1 cellular context compared by ENCODE assay signal in the genomic region with DNA sequence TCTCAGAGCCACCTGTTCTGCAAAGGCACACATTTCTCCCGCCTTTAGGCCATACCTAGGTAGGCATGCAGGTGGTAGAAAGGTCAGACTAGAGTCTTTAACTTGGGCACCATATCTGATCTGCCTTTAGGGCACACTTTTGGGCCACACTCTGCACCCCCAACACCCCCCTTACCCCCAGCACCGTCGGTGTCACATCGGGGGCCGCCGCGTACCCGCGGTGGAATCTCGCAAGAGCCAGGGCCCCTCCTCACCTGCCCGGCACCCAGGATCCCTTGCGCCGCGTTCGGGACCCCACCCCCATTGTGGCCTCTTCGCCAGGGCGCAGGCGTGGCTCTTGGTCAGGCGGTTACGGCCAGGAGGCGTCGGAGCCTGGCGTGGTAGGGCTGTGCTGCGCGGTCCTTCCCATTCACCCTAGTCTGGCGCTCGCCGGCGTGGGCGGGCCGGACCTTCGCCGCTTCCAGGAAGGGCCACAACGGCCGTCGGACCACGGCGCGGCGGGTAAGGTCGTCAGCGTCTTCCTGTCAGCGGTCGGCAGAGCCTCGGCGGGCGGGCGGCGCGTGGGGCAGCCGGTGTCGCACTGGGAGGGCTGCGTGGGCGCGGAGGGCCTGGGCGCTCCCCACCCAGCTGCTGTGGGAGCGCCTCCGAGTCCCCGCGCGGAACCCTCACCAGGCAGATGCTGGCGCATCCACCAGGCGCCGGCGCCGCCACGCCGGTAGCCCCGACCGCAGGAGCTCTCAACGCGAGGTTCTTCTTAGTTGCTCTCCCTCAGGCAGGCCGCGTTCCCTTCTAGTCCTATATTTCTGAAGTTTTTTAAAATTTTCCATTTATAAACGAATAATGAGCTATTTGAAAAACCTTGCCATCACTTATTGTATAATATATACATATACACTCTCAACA.
A peak's percentile ranks its signal among the peaks of the same experiment; 100 is the strongest.
TF ChIP-seq lines count a peak whose summit lies in the region.

A gene (plus strand): TSS at position 341 of the 903 bp plus-strand sequence. CDS start 23,028 bp downstream, outside the sequence.

TF ChIP-seq in HepG2, 621 proteins besides CTCF, POLR2A, EP300 and RAD21 (continued from another document and continues in another):
- TF ChIP-seq, protein P1, sequence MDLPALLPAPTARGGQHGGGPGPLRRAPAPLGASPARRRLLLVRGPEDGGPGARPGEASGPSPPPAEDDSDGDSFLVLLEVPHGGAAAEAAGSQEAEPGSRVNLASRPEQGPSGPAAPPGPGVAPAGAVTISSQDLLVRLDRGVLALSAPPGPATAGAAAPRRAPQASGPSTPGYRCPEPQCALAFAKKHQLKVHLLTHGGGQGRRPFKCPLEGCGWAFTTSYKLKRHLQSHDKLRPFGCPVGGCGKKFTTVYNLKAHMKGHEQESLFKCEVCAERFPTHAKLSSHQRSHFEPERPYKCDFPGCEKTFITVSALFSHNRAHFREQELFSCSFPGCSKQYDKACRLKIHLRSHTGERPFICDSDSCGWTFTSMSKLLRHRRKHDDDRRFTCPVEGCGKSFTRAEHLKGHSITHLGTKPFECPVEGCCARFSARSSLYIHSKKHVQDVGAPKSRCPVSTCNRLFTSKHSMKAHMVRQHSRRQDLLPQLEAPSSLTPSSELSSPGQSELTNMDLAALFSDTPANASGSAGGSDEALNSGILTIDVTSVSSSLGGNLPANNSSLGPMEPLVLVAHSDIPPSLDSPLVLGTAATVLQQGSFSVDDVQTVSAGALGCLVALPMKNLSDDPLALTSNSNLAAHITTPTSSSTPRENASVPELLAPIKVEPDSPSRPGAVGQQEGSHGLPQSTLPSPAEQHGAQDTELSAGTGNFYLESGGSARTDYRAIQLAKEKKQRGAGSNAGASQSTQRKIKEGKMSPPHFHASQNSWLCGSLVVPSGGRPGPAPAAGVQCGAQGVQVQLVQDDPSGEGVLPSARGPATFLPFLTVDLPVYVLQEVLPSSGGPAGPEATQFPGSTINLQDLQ (CRISPR knock-in tag; IDR thresholded peaks at IDR 0.05) = peak; percentile 92; the same call in 1 of the 2 replicates
- TF ChIP-seq, protein P2, sequence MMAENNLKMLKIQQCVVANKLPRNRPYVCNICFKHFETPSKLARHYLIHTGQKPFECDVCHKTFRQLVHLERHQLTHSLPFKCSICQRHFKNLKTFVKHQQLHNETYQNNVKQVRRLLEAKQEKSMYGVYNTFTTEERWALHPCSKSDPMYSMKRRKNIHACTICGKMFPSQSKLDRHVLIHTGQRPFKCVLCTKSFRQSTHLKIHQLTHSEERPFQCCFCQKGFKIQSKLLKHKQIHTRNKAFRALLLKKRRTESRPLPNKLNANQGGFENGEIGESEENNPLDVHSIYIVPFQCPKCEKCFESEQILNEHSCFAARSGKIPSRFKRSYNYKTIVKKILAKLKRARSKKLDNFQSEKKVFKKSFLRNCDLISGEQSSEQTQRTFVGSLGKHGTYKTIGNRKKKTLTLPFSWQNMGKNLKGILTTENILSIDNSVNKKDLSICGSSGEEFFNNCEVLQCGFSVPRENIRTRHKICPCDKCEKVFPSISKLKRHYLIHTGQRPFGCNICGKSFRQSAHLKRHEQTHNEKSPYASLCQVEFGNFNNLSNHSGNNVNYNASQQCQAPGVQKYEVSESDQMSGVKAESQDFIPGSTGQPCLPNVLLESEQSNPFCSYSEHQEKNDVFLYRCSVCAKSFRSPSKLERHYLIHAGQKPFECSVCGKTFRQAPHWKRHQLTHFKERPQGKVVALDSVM (CRISPR knock-in tag; IDR thresholded peaks at IDR 0.05) = peak; percentile 33; the same call in 1 of the 2 replicates
- TF ChIP-seq, protein P3, sequence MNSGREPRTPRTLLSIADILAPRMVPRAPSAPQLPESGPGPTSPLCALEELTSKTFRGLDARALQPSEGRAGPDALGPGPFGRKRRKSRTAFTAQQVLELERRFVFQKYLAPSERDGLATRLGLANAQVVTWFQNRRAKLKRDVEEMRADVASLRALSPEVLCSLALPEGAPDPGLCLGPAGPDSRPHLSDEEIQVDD (CRISPR knock-in tag; IDR thresholded peaks at IDR 0.05; ENCODE audit: borderline replicate concordance) = peak; percentile 76; the same call in 1 of the 2 replicates
- peak; percentile 79; the same call in 1 of the 2 replicates for TF ChIP-seq ZNF850 (CRISPR knock-in tag; conservative IDR thresholded peaks at IDR 0.05)
- TF ChIP-seq, protein P4, sequence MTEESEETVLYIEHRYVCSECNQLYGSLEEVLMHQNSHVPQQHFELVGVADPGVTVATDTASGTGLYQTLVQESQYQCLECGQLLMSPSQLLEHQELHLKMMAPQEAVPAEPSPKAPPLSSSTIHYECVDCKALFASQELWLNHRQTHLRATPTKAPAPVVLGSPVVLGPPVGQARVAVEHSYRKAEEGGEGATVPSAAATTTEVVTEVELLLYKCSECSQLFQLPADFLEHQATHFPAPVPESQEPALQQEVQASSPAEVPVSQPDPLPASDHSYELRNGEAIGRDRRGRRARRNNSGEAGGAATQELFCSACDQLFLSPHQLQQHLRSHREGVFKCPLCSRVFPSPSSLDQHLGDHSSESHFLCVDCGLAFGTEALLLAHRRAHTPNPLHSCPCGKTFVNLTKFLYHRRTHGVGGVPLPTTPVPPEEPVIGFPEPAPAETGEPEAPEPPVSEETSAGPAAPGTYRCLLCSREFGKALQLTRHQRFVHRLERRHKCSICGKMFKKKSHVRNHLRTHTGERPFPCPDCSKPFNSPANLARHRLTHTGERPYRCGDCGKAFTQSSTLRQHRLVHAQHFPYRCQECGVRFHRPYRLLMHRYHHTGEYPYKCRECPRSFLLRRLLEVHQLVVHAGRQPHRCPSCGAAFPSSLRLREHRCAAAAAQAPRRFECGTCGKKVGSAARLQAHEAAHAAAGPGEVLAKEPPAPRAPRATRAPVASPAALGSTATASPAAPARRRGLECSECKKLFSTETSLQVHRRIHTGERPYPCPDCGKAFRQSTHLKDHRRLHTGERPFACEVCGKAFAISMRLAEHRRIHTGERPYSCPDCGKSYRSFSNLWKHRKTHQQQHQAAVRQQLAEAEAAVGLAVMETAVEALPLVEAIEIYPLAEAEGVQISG (CRISPR knock-in tag; IDR thresholded peaks at IDR 0.05) = peak; percentile 90
- peak; percentile 98 for TF ChIP-seq ZMYM4 (CRISPR knock-in tag; IDR thresholded peaks at IDR 0.05)
- TF ChIP-seq RBM39 (IDR thresholded peaks at IDR 0.05; ENCODE audit: low read depth, low read length, poor library complexity, severe bottlenecking) = peak; percentile 90
- 0 out of 2 replicates have a peak, but pooled peaks have one; percentile 56 for TF ChIP-seq CAMTA2 (CRISPR knock-in tag; IDR thresholded peaks at IDR 0.05; ENCODE audit: borderline replicate concordance)
- peak; percentile 96 for TF ChIP-seq MYC (CRISPR knock-in tag; IDR thresholded peaks at IDR 0.05; ENCODE audit: borderline replicate concordance)
- TF ChIP-seq DMAP1 (CRISPR knock-in tag; IDR thresholded peaks at IDR 0.05) = peak; percentile 68; the same call in 1 of the 2 replicates
- TF ChIP-seq SMARCE1 (IDR thresholded peaks at IDR 0.05; ENCODE audit: borderline replicate concordance) = no peak
- TF ChIP-seq NFE2L1 (CRISPR knock-in tag; IDR thresholded peaks at IDR 0.05; ENCODE audit: borderline replicate concordance) = peak; percentile 61; the same call in 1 of the 2 replicates
- TF ChIP-seq PPARG (CRISPR knock-in tag; conservative IDR thresholded peaks at IDR 0.05) = peak; percentile 25; the same call in 1 of the 2 replicates
- TF ChIP-seq, protein P5, sequence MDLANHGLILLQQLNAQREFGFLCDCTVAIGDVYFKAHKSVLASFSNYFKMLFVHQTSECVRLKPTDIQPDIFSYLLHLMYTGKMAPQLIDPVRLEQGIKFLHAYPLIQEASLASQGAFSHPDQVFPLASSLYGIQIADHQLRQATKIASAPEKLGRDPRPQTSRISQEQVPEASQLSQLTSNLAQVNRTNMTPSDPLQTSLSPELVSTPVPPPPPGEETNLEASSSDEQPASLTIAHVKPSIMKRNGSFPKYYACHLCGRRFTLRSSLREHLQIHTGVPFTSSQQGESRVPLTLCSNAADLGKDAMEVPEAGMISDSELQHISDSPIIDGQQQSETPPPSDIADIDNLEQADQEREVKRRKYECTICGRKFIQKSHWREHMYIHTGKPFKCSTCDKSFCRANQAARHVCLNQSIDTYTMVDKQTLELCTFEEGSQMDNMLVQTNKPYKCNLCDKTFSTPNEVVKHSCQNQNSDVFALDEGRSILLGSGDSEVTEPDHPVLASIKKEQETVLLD (CRISPR knock-in tag; IDR thresholded peaks at IDR 0.05; ENCODE audit: low read depth) = no peak
- TF ChIP-seq ZNF326 (CRISPR knock-in tag; IDR thresholded peaks at IDR 0.05; ENCODE audit: borderline replicate concordance) = no peak
- peak; percentile 94 for TF ChIP-seq ZNF274 (CRISPR knock-in tag; IDR thresholded peaks at IDR 0.05)
- TF ChIP-seq KMT2B (CRISPR knock-in tag; IDR thresholded peaks at IDR 0.05) = peak; percentile 91
- no peak for TF ChIP-seq GATA4 (IDR thresholded peaks at IDR 0.05; ENCODE audit: borderline replicate concordance, low read depth)
- peak; percentile 97 for TF ChIP-seq SRY (CRISPR knock-in tag; IDR thresholded peaks at IDR 0.05)
- no peak for TF ChIP-seq ZNF205 (CRISPR knock-in tag; IDR thresholded peaks at IDR 0.05)
- no peak for TF ChIP-seq NCOA1 (CRISPR knock-in tag; IDR thresholded peaks at IDR 0.05)
- TF ChIP-seq, protein P6, sequence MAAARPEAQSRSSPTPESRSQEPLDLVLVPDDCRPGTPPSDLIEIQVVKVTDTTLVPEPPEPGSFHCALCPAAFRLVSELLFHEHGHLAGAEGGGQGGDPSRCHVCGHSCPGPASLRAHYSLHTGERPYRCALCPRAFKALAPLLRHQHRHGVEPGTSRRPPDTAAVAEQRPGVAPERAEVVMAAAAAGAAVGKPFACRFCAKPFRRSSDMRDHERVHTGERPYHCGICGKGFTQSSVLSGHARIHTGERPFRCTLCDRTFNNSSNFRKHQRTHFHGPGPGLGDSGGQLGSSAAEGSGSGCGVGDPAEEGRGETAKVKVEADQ (CRISPR knock-in tag; IDR thresholded peaks at IDR 0.05; ENCODE audit: borderline replicate concordance) = peak; percentile 96
- no peak for TF ChIP-seq ZKSCAN1 (IDR thresholded peaks at IDR 0.05; ENCODE audit: low read length)
- peak; percentile 91; the same call in 1 of the 2 replicates for TF ChIP-seq NFATC3 (CRISPR knock-in tag; IDR thresholded peaks at IDR 0.05)
- TF ChIP-seq, protein P7, sequence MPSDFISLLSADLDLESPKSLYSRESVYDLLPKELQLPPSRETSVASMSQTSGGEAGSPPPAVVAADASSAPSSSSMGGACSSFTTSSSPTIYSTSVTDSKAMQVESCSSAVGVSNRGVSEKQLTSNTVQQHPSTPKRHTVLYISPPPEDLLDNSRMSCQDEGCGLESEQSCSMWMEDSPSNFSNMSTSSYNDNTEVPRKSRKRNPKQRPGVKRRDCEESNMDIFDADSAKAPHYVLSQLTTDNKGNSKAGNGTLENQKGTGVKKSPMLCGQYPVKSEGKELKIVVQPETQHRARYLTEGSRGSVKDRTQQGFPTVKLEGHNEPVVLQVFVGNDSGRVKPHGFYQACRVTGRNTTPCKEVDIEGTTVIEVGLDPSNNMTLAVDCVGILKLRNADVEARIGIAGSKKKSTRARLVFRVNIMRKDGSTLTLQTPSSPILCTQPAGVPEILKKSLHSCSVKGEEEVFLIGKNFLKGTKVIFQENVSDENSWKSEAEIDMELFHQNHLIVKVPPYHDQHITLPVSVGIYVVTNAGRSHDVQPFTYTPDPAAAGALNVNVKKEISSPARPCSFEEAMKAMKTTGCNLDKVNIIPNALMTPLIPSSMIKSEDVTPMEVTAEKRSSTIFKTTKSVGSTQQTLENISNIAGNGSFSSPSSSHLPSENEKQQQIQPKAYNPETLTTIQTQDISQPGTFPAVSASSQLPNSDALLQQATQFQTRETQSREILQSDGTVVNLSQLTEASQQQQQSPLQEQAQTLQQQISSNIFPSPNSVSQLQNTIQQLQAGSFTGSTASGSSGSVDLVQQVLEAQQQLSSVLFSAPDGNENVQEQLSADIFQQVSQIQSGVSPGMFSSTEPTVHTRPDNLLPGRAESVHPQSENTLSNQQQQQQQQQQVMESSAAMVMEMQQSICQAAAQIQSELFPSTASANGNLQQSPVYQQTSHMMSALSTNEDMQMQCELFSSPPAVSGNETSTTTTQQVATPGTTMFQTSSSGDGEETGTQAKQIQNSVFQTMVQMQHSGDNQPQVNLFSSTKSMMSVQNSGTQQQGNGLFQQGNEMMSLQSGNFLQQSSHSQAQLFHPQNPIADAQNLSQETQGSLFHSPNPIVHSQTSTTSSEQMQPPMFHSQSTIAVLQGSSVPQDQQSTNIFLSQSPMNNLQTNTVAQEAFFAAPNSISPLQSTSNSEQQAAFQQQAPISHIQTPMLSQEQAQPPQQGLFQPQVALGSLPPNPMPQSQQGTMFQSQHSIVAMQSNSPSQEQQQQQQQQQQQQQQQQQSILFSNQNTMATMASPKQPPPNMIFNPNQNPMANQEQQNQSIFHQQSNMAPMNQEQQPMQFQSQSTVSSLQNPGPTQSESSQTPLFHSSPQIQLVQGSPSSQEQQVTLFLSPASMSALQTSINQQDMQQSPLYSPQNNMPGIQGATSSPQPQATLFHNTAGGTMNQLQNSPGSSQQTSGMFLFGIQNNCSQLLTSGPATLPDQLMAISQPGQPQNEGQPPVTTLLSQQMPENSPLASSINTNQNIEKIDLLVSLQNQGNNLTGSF (CRISPR knock-in tag; IDR thresholded peaks at IDR 0.05) = peak; percentile 94
- TF ChIP-seq ZNF282 (IDR thresholded peaks at IDR 0.05; ENCODE audit: partially characterized antibody) = no peak
- TF ChIP-seq ZNF558 (CRISPR knock-in tag; IDR thresholded peaks at IDR 0.05; ENCODE audit: borderline replicate concordance) = peak; percentile 87; the same call in 1 of the 2 replicates
- no peak for TF ChIP-seq ZNF569 (CRISPR knock-in tag; IDR thresholded peaks at IDR 0.05; ENCODE audit: borderline replicate concordance)
- TF ChIP-seq IKZF4 (CRISPR knock-in tag; IDR thresholded peaks at IDR 0.05; ENCODE audit: borderline replicate concordance, low read depth, not compliant biosample characterization) = peak; percentile 94
- TF ChIP-seq, protein P8, sequence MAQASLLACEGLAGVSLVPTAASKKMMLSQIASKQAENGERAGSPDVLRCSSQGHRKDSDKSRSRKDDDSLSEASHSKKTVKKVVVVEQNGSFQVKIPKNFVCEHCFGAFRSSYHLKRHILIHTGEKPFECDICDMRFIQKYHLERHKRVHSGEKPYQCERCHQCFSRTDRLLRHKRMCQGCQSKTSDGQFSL (CRISPR knock-in tag; IDR thresholded peaks at IDR 0.05) = peak; percentile 78; the same call in 1 of the 2 replicates
- TF ChIP-seq ZNF101 (CRISPR knock-in tag; IDR thresholded peaks at IDR 0.05; ENCODE audit: borderline replicate concordance, low read depth) = 0 out of 2 replicates have a peak, but pooled peaks have one; percentile 92
- TF ChIP-seq TEAD3 (CRISPR knock-in tag; optimal IDR thresholded peaks at IDR 0.05; ENCODE audit: borderline replicate concordance) = no peak
- no peak for TF ChIP-seq ZBTB3 (CRISPR knock-in tag; IDR thresholded peaks at IDR 0.05; ENCODE audit: borderline replicate concordance, low read depth)
